18 cellular contexts compared by ENCODE assay signal in the genomic region with DNA sequence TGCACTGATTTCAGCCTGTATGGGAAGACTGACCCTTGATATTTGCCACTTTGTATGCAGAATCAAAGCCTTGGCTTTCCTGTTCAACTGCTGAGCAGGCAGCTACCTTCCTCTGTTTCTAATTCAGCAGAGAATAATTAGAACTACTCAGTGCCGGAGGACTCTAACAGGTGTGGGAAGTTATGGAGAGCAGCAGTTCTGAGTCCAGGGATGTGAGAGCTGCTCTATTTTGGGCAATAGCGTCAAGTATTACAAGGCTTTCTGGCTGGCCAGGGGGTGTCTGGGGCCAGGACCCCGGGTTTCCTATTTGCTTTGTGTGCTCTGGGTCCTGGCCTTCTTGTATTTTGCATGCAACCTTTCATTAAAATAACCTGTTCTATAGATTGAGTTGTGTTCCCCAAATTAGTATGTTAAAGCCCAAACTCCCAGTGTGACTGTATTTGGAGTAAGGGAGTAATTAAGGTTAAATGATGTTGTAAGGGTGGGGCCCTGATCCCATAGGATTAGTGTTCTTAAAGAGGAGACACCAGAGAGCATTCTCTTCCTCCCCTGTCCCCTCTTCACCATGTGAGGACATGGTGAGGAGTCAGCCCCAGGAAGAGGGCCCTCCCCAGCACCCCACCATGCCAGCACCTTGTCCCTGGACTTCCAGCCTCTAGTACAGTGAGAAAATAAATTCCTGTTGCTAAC. TPM values are rescaled to one million over a fixed set of nuclear protein-coding genes. Genes with fewer than 3 reads are reported as not detected.
A peak's percentile ranks its signal among the peaks of the same experiment; 100 is the strongest.
DNase-seq lines count a peak whose midpoint lies in the region; ATAC-seq, FAIRE-seq and TF ChIP-seq lines count a peak whose summit lies in the region.
"Had no signal": no experiment of that assay in that cellular context is flagged by ENCODE, and none has a peak within 500 bp of the region (broad histone marks: within the 10 kb centered on the region; RNA-seq: fewer than 3 reads in every experiment).

No MANE protein-coding gene starts in this region.

- no peak overlapping the region for H3K4ac ChIP-seq in IMR-90 (ENCODE audit: low read depth, low read length)

- BruUV-seq in IMR-90 (replicated peaks; lab: Mats Ljungman, UMichigan): no TSS peak

- TF ChIP-seq CTCF in A549 (IDR thresholded peaks at IDR 0.05) (no peak), IMR-90 (conservative IDR thresholded peaks at IDR 0.05; ENCODE audit: low read depth, low read length) (no peak), fibroblast of mammary gland (conservative IDR thresholded peaks at IDR 0.05; ENCODE audit: control insufficient read depth, insufficient read depth, low read depth, low read length) (no peak), psoas muscle (IDR thresholded peaks at IDR 0.05) (no peak)

- no peak overlapping the region for H4K5ac ChIP-seq in IMR-90 (ENCODE audit: low read depth, low read length)

- no peak overlapping the region for H3K14ac ChIP-seq in IMR-90 (replicated peaks; ENCODE audit: low read depth, low read length)

- intact Hi-C loops in IMR-90 (cut with micrococcal nuclease) (no loop called here), psoas muscle (cut with DNase I) (no loop called here)

- no peak overlapping the region for H3K9ac ChIP-seq in IMR-90 (ENCODE audit: low read depth, low read length)
- H3K9ac ChIP-seq: BLaER1 had no signal

- dilution Hi-C loops in IMR-90 (cut with HindIII; ENCODE audit: low sequenced_read_pairs, unreplicated experiment): no loop called here

- H3K9me1 ChIP-seq in IMR-90 (ENCODE audit: insufficient read depth, low read length): no peaks in the 10 kb centered on the region; the same call in 1 of the 2 replicates

- DNase-seq in A549 (ENCODE audit: low read depth in 1 of 2, low spot score in 1 of 2) (no peak), IMR-90 (no peak), fibroblast of mammary gland (ENCODE audit: low read depth) (peak; percentile 3), psoas muscle (no peak), NCI-H128 (lab: John Stamatoyannopoulos, UW; ENCODE audit: unreplicated experiment) (no peak)
- DNase-seq in stimulated activated naive CD8-positive, alpha-beta T cell treated with anti-CD3 and anti-CD28 coated beads, Interleukin-15, amount 100 ng/mL, for 72 hours: no peak
- DNase-seq: AML-193; CD8-positive, alpha-beta memory T cell; DND-41; GDM1; GOT3; H9 had no signal

- no peaks in the 10 kb centered on the region; the same call in 1 of the 2 replicates for H4K20me1 ChIP-seq in IMR-90 (ENCODE audit: insufficient read depth, low read length)
- H4K20me1 ChIP-seq: BLaER1 had no signal

- H4K91ac ChIP-seq in IMR-90 (ENCODE audit: insufficient read depth, low read depth, low read length): no peak overlapping the region

- no peak overlapping the region for H3K27ac Mint-ChIP-seq in stimulated activated naive CD8-positive, alpha-beta T cell treated with anti-CD3 and anti-CD28 coated beads, Interleukin-15, amount 100 ng/mL, for 72 hours
- H3K27ac Mint-ChIP-seq: H9 had no signal

- 41% methylated on average over 3 of the region's 3 CpGs for WGBS in A549 (ENCODE audit: missing lambda C conversion rate)
- no CpG with 5 or more reads among the region's 3 CpGs for WGBS in IMR-90 (ENCODE audit: extremely low coverage in 2 of 2, insufficient read length in 1 of 2), 2 experiments
- WGBS in psoas muscle, 3 donors: 17 to 20% (median 17%) methylated on average over 3 of the region's 3 CpGs

- ATAC-seq in A549 (peak; percentile 14 to 23; a peak in 3 of 6 replicates), IMR-90 (ENCODE audit: low read depth) (peak; percentile 4; the same call in 1 of the 2 replicates), psoas muscle (peak in 2 of 4 donors; percentile 57 to 60), HG02981 (IDR thresholded peaks at IDR 0.05; ENCODE audit: unreplicated experiment) (no peak)
- no peak for ATAC-seq in stimulated activated naive CD8-positive, alpha-beta T cell treated with anti-CD3 and anti-CD28 coated beads, Interleukin-15, amount 100 ng/mL, for 72 hours

- no peak overlapping the region for H3K56ac ChIP-seq in IMR-90 (ENCODE audit: extremely low read depth, insufficient read depth, low read length)

- no peak for TF ChIP-seq EP300 in A549 (IDR thresholded peaks at IDR 0.05)

- H3K79me1 ChIP-seq in IMR-90 (ENCODE audit: low read depth in 1 of 2, low read length in 2 of 2): no peaks in the 10 kb centered on the region

- no peak overlapping the region for H2BK5ac ChIP-seq in IMR-90 (ENCODE audit: low read depth, low read length, poor library complexity, severe bottlenecking)

- H3K23ac ChIP-seq in IMR-90 (ENCODE audit: low read depth, low read length): no peak overlapping the region

- no peak overlapping the region for H3K4me3 Mint-ChIP-seq in stimulated activated naive CD8-positive, alpha-beta T cell treated with anti-CD3 and anti-CD28 coated beads, Interleukin-15, amount 100 ng/mL, for 72 hours

- H3K4me3 ChIP-seq in A549: no peak overlapping the region
- H3K4me3 ChIP-seq in IMR-90 (ENCODE audit: insufficient read depth, low read depth, low read length): no peak overlapping the region
- H3K4me3 ChIP-seq in fibroblast of mammary gland (ENCODE audit: control insufficient read depth, low read depth, low read length): no peak overlapping the region
- H3K4me3 ChIP-seq in psoas muscle: no peak overlapping the region
- H3K4me3 ChIP-seq: BLaER1 had no signal

- peaks cover 7% of the 10 kb centered on the region for H3K4me1 Mint-ChIP-seq in stimulated activated naive CD8-positive, alpha-beta T cell treated with anti-CD3 and anti-CD28 coated beads, Interleukin-15, amount 100 ng/mL, for 72 hours

- no peak overlapping the region for H2BK120ac ChIP-seq in IMR-90 (ENCODE audit: low read depth, low read length)

- H2AK9ac ChIP-seq in IMR-90 (replicated peaks; ENCODE audit: low read depth, low read length, poor library complexity): no peak overlapping the region

- no peaks in the 10 kb centered on the region for H3K9me3 Mint-ChIP-seq in stimulated activated naive CD8-positive, alpha-beta T cell treated with anti-CD3 and anti-CD28 coated beads, Interleukin-15, amount 100 ng/mL, for 72 hours
- H3K9me3 Mint-ChIP-seq: CD8-positive, alpha-beta memory T cell; H9 had no signal

- H4K8ac ChIP-seq in IMR-90 (ENCODE audit: low read depth in 2 of 2, low read length in 2 of 2): no peak overlapping the region

- no peak overlapping the region for H3K18ac ChIP-seq in IMR-90 (ENCODE audit: low read depth, low read length)

- H3K9me3 ChIP-seq in A549 (no peaks in the 10 kb centered on the region), IMR-90 (ENCODE audit: control insufficient read depth, insufficient read depth, low read length) (peaks cover 2% of the 10 kb centered on the region; the same call in 1 of the 2 replicates), psoas muscle (no peaks in the 10 kb centered on the region)
- H3K9me3 ChIP-seq: BLaER1, Caco-2 had no signal

- H2AFZ ChIP-seq in IMR-90 (replicated peaks; ENCODE audit: low read length, poor library complexity): no peak overlapping the region

- H3K27ac ChIP-seq in A549 (no peak overlapping the region), IMR-90 (ENCODE audit: insufficient read depth, low read length) (no peak overlapping the region), psoas muscle (peak overlapping the region; percentile 19)
- H3K27ac ChIP-seq: BLaER1 had no signal

- no peak overlapping the region for H2BK15ac ChIP-seq in IMR-90 (ENCODE audit: low read depth, low read length)

- no peak for TF ChIP-seq POLR2A in A549 (IDR thresholded peaks at IDR 0.05; ENCODE audit: low read length)
- no peak for TF ChIP-seq POLR2A in IMR-90 (IDR thresholded peaks at IDR 0.05; ENCODE audit: low read depth, low read length)

- in situ Hi-C loops in IMR-90 (cut with MboI; ENCODE audit: low sequenced_read_pairs): no loop called here

- TF ChIP-seq RAD21 in A549 (conservative IDR thresholded peaks at IDR 0.05 in 1 of 2, IDR thresholded peaks at IDR 0.05 in 1 of 2) (no peak), IMR-90 (IDR thresholded peaks at IDR 0.05; ENCODE audit: low read length) (no peak)

- CTCF ChIA-PET in A549 (lab: Yijun Ruan, JAX) (interaction anchor here (0.6 to 35.7 kb wide), 6 partner anchors 12 to 544 kb away, joined by 3 to 700 read pairs (median 6); no protein-coding TSS in a partner anchor), IMR-90 (lab: Yijun Ruan, JAX) (no interaction called here)

- H3K4me1 ChIP-seq in A549: peaks cover 6% of the 10 kb centered on the region; the same call in 2 of the 3 replicates
- H3K4me1 ChIP-seq in IMR-90 (ENCODE audit: control insufficient read depth, insufficient read depth, low read length): peaks cover 5% of the 10 kb centered on the region; the same call in 1 of the 2 replicates
- H3K4me1 ChIP-seq in psoas muscle: peaks cover 34% of the 10 kb centered on the region
- H3K4me1 ChIP-seq: Caco-2 had no signal

- peaks cover 46% of the 10 kb centered on the region for H3K27me3 ChIP-seq in IMR-90 (ENCODE audit: control insufficient read depth, insufficient read depth, low read length)
- H3K27me3 ChIP-seq in psoas muscle (ENCODE audit: insufficient read depth in 3 of 3, low read length in 2 of 3): no peaks in the 10 kb centered on the region
- H3K27me3 ChIP-seq: BLaER1 had no signal

- no peak for FAIRE-seq in A549 (lab: Jason Lieb, UNC)
- FAIRE-seq: GM12892 had no signal

- H3K4me2 ChIP-seq in A549: no peak overlapping the region
- H3K4me2 ChIP-seq in IMR-90 (ENCODE audit: low read depth, low read length): no peak overlapping the region
- H3K4me2 ChIP-seq: BLaER1 had no signal

- POLR2A ChIA-PET in A549 (lab: Yijun Ruan, JAX): no interaction called here
- POLR2A ChIA-PET in IMR-90 (lab: Charles Lee; ENCODE audit: unreplicated experiment): no interaction called here

- no peak overlapping the region for H2AK5ac ChIP-seq in IMR-90 (ENCODE audit: low read depth, low read length)

- no peak overlapping the region for H2BK20ac ChIP-seq in IMR-90 (ENCODE audit: low read depth, low read length)

- H3K27me3 Mint-ChIP-seq in stimulated activated naive CD8-positive, alpha-beta T cell treated with anti-CD3 and anti-CD28 coated beads, Interleukin-15, amount 100 ng/mL, for 72 hours: peaks cover 81% of the 10 kb centered on the region

- H3K36me3 ChIP-seq in IMR-90 (ENCODE audit: control insufficient read depth, insufficient read depth, low read length): no peaks in the 10 kb centered on the region
- H3K36me3 ChIP-seq in psoas muscle (ENCODE audit: insufficient read depth in 1 of 2, low read depth in 1 of 2): no peaks in the 10 kb centered on the region
- H3K36me3 ChIP-seq: BLaER1 had no signal

TF ChIP-seq in A549, 52 proteins besides CTCF, POLR2A, EP300 and RAD21 (continues in another document):
- TF ChIP-seq ZSCAN20 (CRISPR knock-in tag; IDR thresholded peaks at IDR 0.05): no peak

RNA-seq across cellular contexts. Expression of a gene that starts 5.6 kb away (rescaled TPM):
- polyA plus RNA-seq in A549 (2011; rRNA removed) (not detected in 2 replicates), A549 (2017; fragmentation: RNase III; extraction: RNeasy Plus Mini Kit Qiagen cat#74134 plus additional on column Dnase treatment) (not detected in 3 replicates), IMR-90 (2012; rRNA removed) (not detected in 2 replicates), psoas muscle (under 1 TPM; 0.35 to 0.97 (median 0.82) TPM)
- not detected in 2 replicates for polyA plus RNA-seq in A549 (2012; cell fraction: cytosol; rRNA removed)
- not detected in 2 replicates for polyA plus RNA-seq in A549 (2012; cell fraction: nucleus; rRNA removed)
- polyA minus RNA-seq in A549 (2011; rRNA and poly(A)+ RNA removed): not detected in 2 replicates
- total RNA-seq in IMR-90 (2012; rRNA removed) (not detected in 2 replicates), psoas muscle (under 1 TPM in 3 of 4 donors, not detected in 1; 0.18 to 0.36 (median 0.22) TPM)
- polyA plus RNA-seq in IMR-90 (2012; cell fraction: cytosol; rRNA removed): not detected in 2 replicates
- not detected in 2 replicates for polyA plus RNA-seq in IMR-90 (2012; cell fraction: nucleus; rRNA removed; ENCODE audit: low replicate concordance)
- total RNA-seq: A673; Caco-2; CD8-positive, alpha-beta memory T cell; H9; HT1080 had no signal
- polyA plus RNA-seq: CD8-positive, alpha-beta memory T cell had no signal

Comparison
In these comparisons a context has a peak if more than half of its experiments do, and no peak if none do; other contexts are left out.
1. ATAC-seq: peak in A549 (2 of 2) and IMR-90 (single experiment); none in HG02981 (single experiment) and stimulated activated naive CD8-positive, alpha-beta T cell treated with anti-CD3 and anti-CD28 coated beads, Interleukin-15, amount 100 ng/mL, for 72 hours (single experiment).